In genomic region chr4:125070869-125071268, GRCh38 we compare ENCODE assay signal across 2 cellular contexts.
TF ChIP-seq lines count a peak whose summit lies in the region.

No MANE protein-coding gene starts in this region.

TF ChIP-seq in GM23338, 12 proteins besides CTCF, POLR2A, EP300 and RAD21:
- no peak for TF ChIP-seq ZNF462 (CRISPR knock-in tag; IDR thresholded peaks at IDR 0.05)
- TF ChIP-seq NANOG (IDR thresholded peaks at IDR 0.05; ENCODE audit: borderline replicate concordance) = no peak
- TF ChIP-seq EZH2 (IDR thresholded peaks at IDR 0.05; ENCODE audit: low read depth, unreplicated experiment) = no peak
- no peak for TF ChIP-seq ETS1 (IDR thresholded peaks at IDR 0.05)
- no peak for TF ChIP-seq ZNF114 (CRISPR knock-in tag; IDR thresholded peaks at IDR 0.05)
- no peak for TF ChIP-seq ZNF331 (CRISPR knock-in tag; IDR thresholded peaks at IDR 0.05; ENCODE audit: low read depth)
- no peak for TF ChIP-seq JUNB (IDR thresholded peaks at IDR 0.05; ENCODE audit: unreplicated experiment)
- TF ChIP-seq EZH2phosphoT487 (IDR thresholded peaks at IDR 0.05; ENCODE audit: unreplicated experiment) = no peak
- no peak for TF ChIP-seq REST (IDR thresholded peaks at IDR 0.05; ENCODE audit: unreplicated experiment)
- no peak for TF ChIP-seq POLR2AphosphoS5 (IDR thresholded peaks at IDR 0.05; ENCODE audit: low read depth)

TF ChIP-seq in IMR-90, 13 proteins besides CTCF, POLR2A, EP300 and RAD21:
- TF ChIP-seq SMC3 (IDR thresholded peaks at IDR 0.05; ENCODE audit: low read depth, low read length) (no peak), NFE2L2 (IDR thresholded peaks at IDR 0.05; ENCODE audit: low read depth, low read length) (no peak), RCOR1 (IDR thresholded peaks at IDR 0.05; ENCODE audit: insufficient replicate concordance, low read length) (no peak), CEBPB (IDR thresholded peaks at IDR 0.05; ENCODE audit: low read depth, low read length) (no peak), MXI1 (IDR thresholded peaks at IDR 0.05; ENCODE audit: borderline replicate concordance, low read depth, low read length) (no peak)
